20 cellular contexts compared by ENCODE assay signal in the genomic region with DNA sequence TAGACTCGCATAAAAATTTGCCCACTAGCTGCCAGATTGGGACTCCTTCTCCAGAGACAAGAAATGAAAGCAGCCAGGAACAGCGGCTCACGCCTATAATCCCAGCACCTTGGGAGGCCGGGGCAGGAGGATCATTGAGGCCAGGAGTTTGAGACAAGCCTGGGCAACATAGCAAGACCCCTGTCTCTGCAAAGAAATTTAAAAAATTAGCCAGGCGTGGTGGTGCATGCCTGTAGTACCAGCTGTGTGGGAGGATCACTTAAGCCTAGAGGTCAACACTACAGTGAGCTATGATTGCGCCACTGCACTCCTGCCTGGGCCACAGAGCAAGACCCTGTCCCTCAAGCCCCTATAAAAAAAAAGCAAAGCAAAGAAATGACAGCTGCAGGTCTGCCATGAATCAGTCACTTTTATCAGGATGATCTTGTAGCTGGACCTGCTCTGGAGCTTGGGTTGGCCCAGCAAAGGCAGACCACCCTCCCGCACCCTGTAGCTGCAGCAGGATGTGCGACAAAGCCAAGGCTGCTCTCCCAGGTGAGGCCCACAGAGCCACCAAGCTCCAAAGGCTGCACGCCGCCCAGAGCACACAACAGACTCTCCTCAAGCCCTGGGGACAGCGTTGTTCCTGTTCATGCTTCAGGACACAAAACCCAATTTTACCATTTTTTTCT. TPM values are rescaled to one million over a fixed set of nuclear protein-coding genes. Genes with fewer than 3 reads are reported as not detected.
DNase-seq lines count a peak whose midpoint lies in the region; ATAC-seq, FAIRE-seq and TF ChIP-seq lines count a peak whose summit lies in the region.
"Had no signal": no experiment of that assay in that cellular context is flagged by ENCODE, and none has a peak within 500 bp of the region (broad histone marks: within the 10 kb centered on the region; RNA-seq: fewer than 3 reads in every experiment).

No MANE protein-coding gene starts in this region.

- H3K27ac ChIP-seq in right atrium auricular region (no peak overlapping the region), small intestine (ENCODE audit: low read depth in 1 of 2, low read length in 1 of 2) (peak overlapping the region in 1 of 2 donors; percentile 71)

- H3K36me3 ChIP-seq in right atrium auricular region (peaks cover 99% of the 10 kb centered on the region), small intestine (ENCODE audit: control insufficient read depth in 2 of 2, insufficient read depth in 2 of 2, low read length in 2 of 2) (peaks cover 19 to 29% of the 10 kb centered on the region in 2 donors)

- peak overlapping the region in 1 of 3 donors; percentile 70 for H3K4me3 Mint-ChIP-seq in T-cell
- no peak overlapping the region for H3K4me3 Mint-ChIP-seq in central memory CD8-positive, alpha-beta T cell
- H3K4me3 Mint-ChIP-seq: dendritic cell treated with granulocyte-macrophage colony-stimulating factor and Interleukin-4, amounts not matched to agents 40 ng/mL and 50 ng/mL, for 4 days had no signal

- POLR2A ChIA-PET in T-cell (lab: Charles Lee): interaction anchor here (0.5 to 2.0 kb wide), 7 partner anchors 10 to 90 kb away, joined by 3 to 10 read pairs (median 4); no protein-coding TSS in a partner anchor

- no peaks in the 10 kb centered on the region for H3K9me3 Mint-ChIP-seq in T-cell
- no peaks in the 10 kb centered on the region for H3K9me3 Mint-ChIP-seq in central memory CD8-positive, alpha-beta T cell
- H3K9me3 Mint-ChIP-seq: dendritic cell treated with granulocyte-macrophage colony-stimulating factor and Interleukin-4, amounts not matched to agents 40 ng/mL and 50 ng/mL, for 4 days had no signal

- no peak for FAIRE-seq in small intestine (lab: Jason Lieb, UNC)
- FAIRE-seq: GM12891 had no signal

- peaks cover 57 to 82% (median 67%) of the 10 kb centered on the region in 3 donors for H3K4me1 Mint-ChIP-seq in T-cell
- H3K4me1 Mint-ChIP-seq in central memory CD8-positive, alpha-beta T cell: peaks cover 56% of the 10 kb centered on the region

- H3K9me3 ChIP-seq in right atrium auricular region: no peaks in the 10 kb centered on the region
- no peaks in the 10 kb centered on the region for H3K9me3 ChIP-seq in small intestine (ENCODE audit: control insufficient read depth, low read depth)
- H3K9me3 ChIP-seq: body of pancreas, left lung, suprapubic skin had no signal

- no peaks in the 10 kb centered on the region for H3K4me1 ChIP-seq in right atrium auricular region
- no peaks in the 10 kb centered on the region for H3K4me1 ChIP-seq in small intestine (ENCODE audit: control insufficient read depth in 2 of 2, insufficient read depth in 1 of 2, low read depth in 1 of 2, low read length in 1 of 2)
- H3K4me1 ChIP-seq: body of pancreas had no signal

- H3K4me3 ChIP-seq in right atrium auricular region (no peak overlapping the region), small intestine (ENCODE audit: low read depth in 1 of 2, low read length in 2 of 2) (no peak overlapping the region)
- H3K4me3 ChIP-seq: body of pancreas, left lung, suprapubic skin had no signal

- 94 to 96% (median 95%) methylated on average over 11 of the region's 11 CpGs for WGBS in small intestine, 3 donors

- intact Hi-C loops in Right ventricle myocardium inferior (cut with DNase I): no loop called here

- peak overlapping the region; percentile 91 to 92 for H3K27ac Mint-ChIP-seq in T-cell
- peak overlapping the region; percentile 93 for H3K27ac Mint-ChIP-seq in central memory CD8-positive, alpha-beta T cell (ENCODE audit: low read depth)
- H3K27ac Mint-ChIP-seq: dendritic cell treated with granulocyte-macrophage colony-stimulating factor and Interleukin-4, amounts not matched to agents 40 ng/mL and 50 ng/mL, for 4 days had no signal

- CTCF ChIA-PET in T-cell (lab: Charles Lee): interaction anchor here in 1 of 2 donors (1.3 kb wide), 1 partner anchor 16 kb away, joined by 3 read pairs; no protein-coding TSS in a partner anchor

- TF ChIP-seq CTCF in right atrium auricular region (IDR thresholded peaks at IDR 0.05): no peak

- H3K27me3 Mint-ChIP-seq in T-cell: no peaks in the 10 kb centered on the region
- H3K27me3 Mint-ChIP-seq in central memory CD8-positive, alpha-beta T cell: no peaks in the 10 kb centered on the region
- H3K27me3 Mint-ChIP-seq: dendritic cell treated with granulocyte-macrophage colony-stimulating factor and Interleukin-4, amounts not matched to agents 40 ng/mL and 50 ng/mL, for 4 days had no signal

- no peak for ATAC-seq in Right ventricle myocardium inferior
- ATAC-seq in T-cell (replicated peaks in 1 of 4): no peak
- no peak for ATAC-seq in central memory CD8-positive, alpha-beta T cell (replicated peaks; ENCODE audit: extremely low read depth, poor library complexity, severe bottlenecking)
- ATAC-seq: body of pancreas, esophagus mucosa, left lung had no signal

- no peaks in the 10 kb centered on the region for H3K27me3 ChIP-seq in right atrium auricular region
- H3K27me3 ChIP-seq in small intestine (ENCODE audit: control insufficient read depth in 2 of 2, insufficient read depth in 2 of 2, low read length in 2 of 2): no peaks in the 10 kb centered on the region
- H3K27me3 ChIP-seq: body of pancreas, left lung, suprapubic skin had no signal

- DNase-seq in Right ventricle myocardium inferior (ENCODE audit: missing footprints) (peak; percentile 11), right atrium auricular region (ENCODE audit: low spot score) (no peak), T-cell (peak in 1 of 34 experiments; percentile 27), DMS153 (lab: John Stamatoyannopoulos, UW) (no peak), small intestine (no peak), OCI-M2 (lab: John Stamatoyannopoulos, UW; ENCODE audit: unreplicated experiment) (no peak)
- no peak for DNase-seq in central memory CD8-positive, alpha-beta T cell (ENCODE audit: low spot score in 2 of 2)
- DNase-seq: activated CD4-positive, alpha-beta T cell treated with anti-CD3 and anti-CD28 coated beads, Interleukin-2, amount 50 U/mL, for 4 hours; activated effector memory CD4-positive, alpha-beta T cell treated with anti-CD3 and anti-CD28 coated beads, Interleukin-2, amount 50 U/mL, for 16 hours; body of pancreas; GDM1; left lung; NCI-H2029; NCI-H510A treated with DMSO at 0.1 percent for 48 hours; occipital lobe; SIG-M5 had no signal

- H3K36me3 Mint-ChIP-seq in T-cell: peaks cover 73% of the 10 kb centered on the region
- H3K36me3 Mint-ChIP-seq in central memory CD8-positive, alpha-beta T cell (ENCODE audit: insufficient read depth): peaks cover 74% of the 10 kb centered on the region

RNA-seq across cellular contexts. Expression of a gene that starts 20.4 kb away (rescaled TPM):
- total RNA-seq in Right ventricle myocardium inferior (18.4 TPM), right atrium auricular region (10 to 100 TPM; 15.4 to 18.1 TPM), T-cell (100 to 1,000 TPM; 132 to 487 (median 143) TPM)
- 10 to 100 TPM in 2 of 3 donors, 1 to 10 TPM in 1; 8.1 to 19.6 (median 18.6) TPM for polyA plus RNA-seq in small intestine

RNA-seq across cellular contexts. Expression of a gene that starts 38.2 kb away (rescaled TPM):
- total RNA-seq in Right ventricle myocardium inferior (34.0 TPM), right atrium auricular region (10 to 100 TPM; 23.8 to 31.0 TPM), T-cell (100 to 1,000 TPM; 357 to 509 (median 372) TPM)
- 10 to 100 TPM; 37.6 to 46.3 (median 38.6) TPM for polyA plus RNA-seq in small intestine

Comparison
In these comparisons a context has a peak if more than half of its experiments do, and no peak if none do; other contexts are left out.
1. RNA of a gene that starts 38.2 kb away (total RNA-seq): 357 to 509 TPM in T-cell; 34.0 TPM in Right ventricle myocardium inferior (single experiment) and 23.8 to 31.0 TPM in right atrium auricular region; every median in the first group is over 10 times any median in the second.